In genomic region chr14:23056956-23057756, GRCh38 we compare ENCODE assay signal across 8 cellular contexts. TPM values are rescaled to one million over a fixed set of nuclear protein-coding genes. Genes with fewer than 3 reads are reported as not detected.
DNase-seq lines count a peak whose midpoint lies in the region; ATAC-seq and TF ChIP-seq lines count a peak whose summit lies in the region.

Gene CDH24, minus strand, starts transcription at chr14:23057520. Its CDS starts 1,787 bp downstream, at chr14:23055733.

- no peak for TF ChIP-seq CTCF in neural crest cell (conservative IDR thresholded peaks at IDR 0.05)
- TF ChIP-seq CTCF in tibial artery (IDR thresholded peaks at IDR 0.05): no peak

- peak; percentile 52 for ATAC-seq in GM19395 (IDR thresholded peaks at IDR 0.05; ENCODE audit: unreplicated experiment)

- peaks cover 5% of the 10 kb centered on the region for H3K27me3 Mint-ChIP-seq in neural crest cell (ENCODE audit: low read depth)

- H3K27ac ChIP-seq in tibial artery: peak within 1 kb of the TSS; percentile 37 to 62

- TF ChIP-seq RAD21 in Ishikawa (IDR thresholded peaks at IDR 0.05; ENCODE audit: low read depth): no peak

- H3K4me1 ChIP-seq in tibial artery: peaks cover 0 to 24% (median 14%) of the 10 kb centered on the region in 4 donors

- DNase-seq in 8988T: peak; percentile 71
- DNase-seq in activated T-cell treated with anti-CD3 and anti-CD28 coated beads, Interleukin-2, amount 50 U/mL, for 1 hour: peak; percentile 74
- peak; percentile 43 for DNase-seq in fibroblast of peridontal ligament (ENCODE audit: extremely low read depth)
- peak; percentile 72 for DNase-seq in neural crest cell (ENCODE audit: low read depth, low spot score)
- peak; percentile 72 to 85 for DNase-seq in tibial artery
- DNase-seq in MV-4-11 (lab: John Stamatoyannopoulos, UW): no peak

- H3K9me3 Mint-ChIP-seq in neural crest cell: no peaks in the 10 kb centered on the region

- H3K36me3 ChIP-seq in tibial artery: peaks cover 31 to 37% (median 33%) of the 10 kb centered on the region in 3 donors

- H3K27ac Mint-ChIP-seq in neural crest cell (ENCODE audit: unreplicated experiment): peak within 1 kb of the TSS; percentile 87

- peak within 1 kb of the TSS; percentile 96 for H3K4me3 Mint-ChIP-seq in neural crest cell

- intact Hi-C loops in tibial artery (cut with DNase I; ENCODE audit: low total_unique reads): loop anchor here (2.0 kb wide), 1 partner anchor 70 kb away; no protein-coding TSS in a partner anchor

- no peak for TF ChIP-seq EP300 in Ishikawa (IDR thresholded peaks at IDR 0.05; ENCODE audit: borderline replicate concordance)

- peak within 1 kb of the TSS; percentile 55 to 70 for H3K4me3 ChIP-seq in tibial artery

- H3K4me1 Mint-ChIP-seq in neural crest cell: peaks cover 20% of the 10 kb centered on the region

- H3K36me3 Mint-ChIP-seq in neural crest cell (ENCODE audit: low read depth): peaks cover 4% of the 10 kb centered on the region

- H3K27me3 ChIP-seq in tibial artery: no peaks in the 10 kb centered on the region

- H3K9me3 ChIP-seq in tibial artery: no peaks in the 10 kb centered on the region

TF ChIP-seq in Ishikawa, 13 proteins besides CTCF, POLR2A, EP300 and RAD21:
- TF ChIP-seq TEAD4 (IDR thresholded peaks at IDR 0.05): no peak
- no peak for TF ChIP-seq CEBPB (IDR thresholded peaks at IDR 0.05)
- peak; percentile 27; the same call in 1 of the 2 replicates for TF ChIP-seq EGR1 (IDR thresholded peaks at IDR 0.05)
- no peak for TF ChIP-seq FOXM1 (IDR thresholded peaks at IDR 0.05; ENCODE audit: borderline replicate concordance, low read depth)

RNA-seq across cellular contexts. Expression of gene CDH24, which starts in this region (rescaled TPM):
- total RNA-seq in neural crest cell: 33.7 and 37.2 TPM in 2 replicates
